In genomic region chr7:105060394-105060793, GRCh38 we compare ENCODE assay signal across 1 cellular context.
TF ChIP-seq lines count a peak whose summit lies in the region.

No MANE protein-coding gene starts in this region.

TF ChIP-seq in GM23338, 12 proteins besides CTCF, POLR2A, EP300 and RAD21 (continued from another document):
- TF ChIP-seq REST (IDR thresholded peaks at IDR 0.05; ENCODE audit: unreplicated experiment) (no peak), NANOG (IDR thresholded peaks at IDR 0.05; ENCODE audit: borderline replicate concordance) (no peak)
